9 cellular contexts compared by ENCODE assay signal in the genomic region with DNA sequence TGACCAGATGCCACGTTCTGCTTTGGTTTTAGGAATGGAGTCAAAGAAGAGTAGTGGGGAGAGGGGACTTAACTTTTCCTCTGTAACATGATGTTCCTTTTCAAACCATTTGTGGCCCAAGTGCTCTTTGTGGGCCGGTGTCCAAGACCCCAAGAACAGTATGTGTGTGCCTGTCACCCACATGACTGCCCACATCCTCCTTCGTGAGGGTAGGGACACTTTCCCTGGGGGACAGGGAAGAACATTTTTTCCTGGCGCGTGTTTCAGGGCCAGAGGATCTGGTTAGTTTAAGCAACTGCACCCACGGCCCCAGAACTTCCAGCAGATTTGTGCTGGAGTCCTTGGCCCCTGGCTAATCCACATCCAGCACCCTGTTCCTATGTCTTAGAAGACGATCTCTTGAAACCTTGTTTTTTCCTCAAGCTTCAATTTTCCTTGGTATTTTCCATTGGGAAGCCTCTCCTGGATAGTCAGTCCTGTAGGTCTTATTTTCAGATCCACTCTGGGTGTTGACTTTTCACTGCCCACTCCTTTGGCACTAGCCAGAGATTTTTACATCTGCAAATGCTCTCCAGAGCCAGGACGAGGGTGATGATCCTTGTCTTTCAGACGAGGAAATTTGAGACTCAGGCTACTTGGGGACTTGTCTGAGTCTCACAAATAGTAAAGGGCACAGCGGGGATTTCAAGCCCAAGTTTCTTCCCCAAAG. TPM values are rescaled to one million over a fixed set of nuclear protein-coding genes. Genes with fewer than 3 reads are reported as not detected.
A peak's percentile ranks its signal among the peaks of the same experiment; 100 is the strongest.
DNase-seq lines count a peak whose midpoint lies in the region; ATAC-seq, FAIRE-seq and TF ChIP-seq lines count a peak whose summit lies in the region.
"Had no signal": no experiment of that assay in that cellular context is flagged by ENCODE, and none has a peak within 500 bp of the region (broad histone marks: within the 10 kb centered on the region; RNA-seq: fewer than 3 reads in every experiment).

No MANE protein-coding gene starts in this region.

- H3K27me3 ChIP-seq in endodermal cell (ENCODE audit: control insufficient read depth, insufficient read depth, low read length, poor library complexity, severe bottlenecking) (no peaks in the 10 kb centered on the region), SK-N-SH (ENCODE audit: insufficient read depth) (no peaks in the 10 kb centered on the region)

- WGBS in A549 (ENCODE audit: missing lambda C conversion rate), result 93% methylated on average over 10 of the region's 10 CpGs
- 93 to 94% methylated on average over 10 of the region's 10 CpGs for WGBS in endodermal cell (ENCODE audit: insufficient coverage in 1 of 2, insufficient read length in 1 of 2), 2 experiments
- WGBS in SK-N-SH (ENCODE audit: low lambda C conversion rate), result 93% methylated on average over 10 of the region's 10 CpGs

- H3K27ac Mint-ChIP-seq in IgD-negative memory B cell, result peak overlapping the region; percentile 96 to 100 (median 100)
- peak overlapping the region; percentile 67 for H3K27ac Mint-ChIP-seq in endodermal cell
- peak overlapping the region; percentile 76 to 87 (median 76) for H3K27ac Mint-ChIP-seq in nephron

- H2AFZ ChIP-seq in SK-N-SH (ENCODE audit: low read depth), result no peak overlapping the region

- H3K4me1 ChIP-seq in A549 (no peaks in the 10 kb centered on the region), endodermal cell (ENCODE audit: control insufficient read depth, insufficient read depth, low read length) (peaks cover 7% of the 10 kb centered on the region), SK-N-SH (ENCODE audit: control insufficient read depth in 1 of 2, insufficient read depth in 2 of 2, low read depth in 1 of 2, low read length in 1 of 2) (no peaks in the 10 kb centered on the region)

- peaks cover 6% of the 10 kb centered on the region for H3K36me3 Mint-ChIP-seq in IgD-negative memory B cell
- H3K36me3 Mint-ChIP-seq in endodermal cell (ENCODE audit: low read depth), result peaks cover 88% of the 10 kb centered on the region
- H3K36me3 Mint-ChIP-seq in nephron (ENCODE audit: low read depth), result peaks cover 90% of the 10 kb centered on the region

- POLR2A ChIA-PET in A549 (lab: Yijun Ruan, JAX) (interaction anchor here (1.1 kb wide), 1 partner anchor 35 kb away, joined by 3 read pairs; the partner anchor contains the start of gene HNRNPUL1), SK-N-SH (lab: Yijun Ruan, JAX) (no interaction called here)

- CTCF ChIA-PET in A549 (lab: Yijun Ruan, JAX) (interaction anchor here (0.6 to 29.1 kb wide), 11 partner anchors 3 to 365 kb away, joined by 3 to 598 read pairs (median 14); partner anchors contain the start of genes CCDC97 and HNRNPUL1), SK-N-SH (lab: Yijun Ruan, JAX) (interaction anchor here (1.0 to 12.4 kb wide), 3 partner anchors 8 to 35 kb away, joined by 3 to 105 read pairs (median 3); partner anchors contain the start of genes CCDC97 and HNRNPUL1)

- H3K4me3 Mint-ChIP-seq in IgD-negative memory B cell, result peak overlapping the region in 2 of 4 donors; percentile 68 to 78
- no peak overlapping the region for H3K4me3 Mint-ChIP-seq in endodermal cell
- peak overlapping the region in 1 of 3 experiments; percentile 48 for H3K4me3 Mint-ChIP-seq in nephron

- H3K4me2 ChIP-seq in A549 (no peak overlapping the region), SK-N-SH (no peak overlapping the region)

- peak overlapping the region; percentile 54 for H3K9ac ChIP-seq in endodermal cell (ENCODE audit: extremely low read depth, low read length, poor library complexity, severe bottlenecking)
- no peak overlapping the region for H3K9ac ChIP-seq in SK-N-SH

- peaks cover 51 to 62% (median 58%) of the 10 kb centered on the region in 3 donors for H3K4me1 Mint-ChIP-seq in IgD-negative memory B cell
- peaks cover 6% of the 10 kb centered on the region for H3K4me1 Mint-ChIP-seq in endodermal cell
- peaks cover 42% of the 10 kb centered on the region for H3K4me1 Mint-ChIP-seq in nephron

- DNase-seq in A549 (ENCODE audit: low read depth in 1 of 2, low spot score in 1 of 2), result no peak
- DNase-seq in endodermal cell, result no peak
- no peak for DNase-seq in LoVo (ENCODE audit: low spot score)
- DNase-seq in SK-N-SH, result no peak
- DNase-seq in RCC 7860 (ENCODE audit: low spot score), result no peak
- DNase-seq: OCI-M1 had no signal

- H3K9me3 ChIP-seq in A549 (no peaks in the 10 kb centered on the region), endodermal cell (ENCODE audit: control insufficient read depth, low read length) (no peaks in the 10 kb centered on the region), SK-N-SH (no peaks in the 10 kb centered on the region)

- TF ChIP-seq EP300 in A549 (IDR thresholded peaks at IDR 0.05) (no peak), SK-N-SH (IDR thresholded peaks at IDR 0.05; ENCODE audit: borderline replicate concordance in 1 of 2, low read depth in 1 of 2, low read length in 1 of 2) (no peak)

- H3K9me3 Mint-ChIP-seq in IgD-negative memory B cell (no peaks in the 10 kb centered on the region), endodermal cell (no peaks in the 10 kb centered on the region), nephron (no peaks in the 10 kb centered on the region)

- no peak for TF ChIP-seq CTCF in A549 (IDR thresholded peaks at IDR 0.05)
- no peak for TF ChIP-seq CTCF in endodermal cell (conservative IDR thresholded peaks at IDR 0.05)
- no peak for TF ChIP-seq CTCF in nephron (IDR thresholded peaks at IDR 0.05; ENCODE audit: unreplicated experiment in 3 of 3)
- TF ChIP-seq CTCF in SK-N-SH (IDR thresholded peaks at IDR 0.05), result no peak

- FAIRE-seq in A549 (lab: Jason Lieb, UNC), result peak; percentile 83
- no peak for FAIRE-seq in RCC 7860 (lab: Jason Lieb, UNC)

- peaks cover 17% of the 10 kb centered on the region for H3F3A ChIP-seq in SK-N-SH (replicated peaks; ENCODE audit: insufficient read depth)

- peaks cover 11% of the 10 kb centered on the region; the same call in 1 of the 2 replicates for H3K79me2 ChIP-seq in SK-N-SH (ENCODE audit: insufficient read depth)

- H4K20me1 ChIP-seq in SK-N-SH (ENCODE audit: insufficient read depth), result peaks cover 9% of the 10 kb centered on the region; the same call in 1 of the 2 replicates

- no peak for ATAC-seq in A549
- no peak for ATAC-seq in GM19035 (IDR thresholded peaks at IDR 0.05; ENCODE audit: unreplicated experiment)

- H3K36me3 ChIP-seq in endodermal cell (ENCODE audit: control insufficient read depth, insufficient read depth, low read length) (peaks cover 92% of the 10 kb centered on the region), SK-N-SH (replicated peaks in 1 of 2; ENCODE audit: control insufficient read depth in 1 of 2, insufficient read depth in 2 of 2, low read length in 1 of 2) (peaks cover 65 to 95% of the 10 kb centered on the region in 2 experiments)

- H3K27me3 Mint-ChIP-seq in IgD-negative memory B cell (peaks cover 3% of the 10 kb centered on the region), endodermal cell (ENCODE audit: insufficient read depth) (no peaks in the 10 kb centered on the region), nephron (ENCODE audit: low read depth) (no peaks in the 10 kb centered on the region)

- no peaks in the 10 kb centered on the region for H3K9me2 ChIP-seq in SK-N-SH

- no peak for TF ChIP-seq POLR2A in A549 (IDR thresholded peaks at IDR 0.05; ENCODE audit: low read length)

- H3K27ac ChIP-seq in A549 (no peak overlapping the region), endodermal cell (ENCODE audit: low read depth, low read length) (no peak overlapping the region), SK-N-SH (ENCODE audit: low read depth in 2 of 2, low read length in 1 of 2) (peak overlapping the region in 1 of 2 experiments; percentile 80; a peak in 2 of 4 replicates)

- TF ChIP-seq RAD21 in A549 (conservative IDR thresholded peaks at IDR 0.05 in 1 of 2, IDR thresholded peaks at IDR 0.05 in 1 of 2) (no peak), SK-N-SH (IDR thresholded peaks at IDR 0.05; ENCODE audit: low read length) (no peak)

- H3K4me3 ChIP-seq in A549, result no peak overlapping the region
- no peak overlapping the region for H3K4me3 ChIP-seq in endodermal cell (ENCODE audit: low read length)
- H3K4me3 ChIP-seq in SK-N-SH (ENCODE audit: low read depth in 2 of 2, low read length in 1 of 2), result no peak overlapping the region

RNA-seq across cellular contexts. Expression of gene CCDC97, which starts 10.8 kb away (rescaled TPM):
- polyA plus RNA-seq in A549 (2011; rRNA removed), result 18.7 and 21.4 TPM in 2 replicates
- polyA plus RNA-seq in A549 (2012; cell fraction: cytosol; rRNA removed), result 18.9 and 24.5 TPM in 2 replicates
- polyA plus RNA-seq in A549 (2012; cell fraction: nucleus; rRNA removed), result 27.6 and 37.7 TPM in 2 replicates
- 26.8 to 29.2 TPM (median 27.6 TPM) in 3 replicates for polyA plus RNA-seq in A549 (2017; fragmentation: RNase III; extraction: RNeasy Plus Mini Kit Qiagen cat#74134 plus additional on column Dnase treatment)
- polyA minus RNA-seq in A549 (2011; rRNA and poly(A)+ RNA removed), result 26.4 and 31.9 TPM in 2 replicates
- polyA plus RNA-seq in IgD-negative memory B cell, result 34.5 TPM
- 10 to 100 TPM; 38.4 to 44.6 TPM for total RNA-seq in endodermal cell
- polyA plus RNA-seq in endodermal cell (2013, experiment 1 of 2), result 33.6 TPM
- polyA plus RNA-seq in endodermal cell (2013, experiment 2 of 2), result 29.5 TPM
- polyA plus RNA-seq in SK-N-SH (2012; rRNA removed), result 8.7 and 9.6 TPM in 2 replicates
- polyA plus RNA-seq in SK-N-SH (2012; cell fraction: cytosol; rRNA removed), result 5.3 and 6.8 TPM in 2 replicates
- polyA plus RNA-seq in SK-N-SH (2012; cell fraction: nucleus; rRNA removed), result 11.7 and 13.7 TPM in 2 replicates

RNA-seq across cellular contexts. Expression of gene HNRNPUL1, which starts 35.0 kb away (rescaled TPM):
- polyA plus RNA-seq in A549 (2011; rRNA removed), result 89.5 and 117 TPM in 2 replicates
- 77.4 and 104 TPM in 2 replicates for polyA plus RNA-seq in A549 (2012; cell fraction: cytosol; rRNA removed)
- polyA plus RNA-seq in A549 (2012; cell fraction: nucleus; rRNA removed), result 94.8 and 133 TPM in 2 replicates
- polyA plus RNA-seq in A549 (2017; fragmentation: RNase III; extraction: RNeasy Plus Mini Kit Qiagen cat#74134 plus additional on column Dnase treatment), result 272 to 278 TPM (median 273 TPM) in 3 replicates
- polyA minus RNA-seq in A549 (2011; rRNA and poly(A)+ RNA removed), result 118 and 124 TPM in 2 replicates
- polyA plus RNA-seq in IgD-negative memory B cell, result 80.9 TPM
- total RNA-seq in endodermal cell, result 100 to 1,000 TPM; 211 to 225 TPM
- 216 TPM for polyA plus RNA-seq in endodermal cell (2013, experiment 1 of 2)
- 207 TPM for polyA plus RNA-seq in endodermal cell (2013, experiment 2 of 2)
- 34.2 and 41.5 TPM in 2 replicates for polyA plus RNA-seq in SK-N-SH (2012; rRNA removed)
- 32.5 and 33.9 TPM in 2 replicates for polyA plus RNA-seq in SK-N-SH (2012; cell fraction: cytosol; rRNA removed)
- 35.8 and 43.2 TPM in 2 replicates for polyA plus RNA-seq in SK-N-SH (2012; cell fraction: nucleus; rRNA removed)

RNA-seq across cellular contexts. Expression of gene TGFB1, which starts 54.5 kb away (rescaled TPM):
- 6.0 and 13.2 TPM in 2 replicates for polyA plus RNA-seq in A549 (2011; rRNA removed)
- 21.3 and 30.8 TPM in 2 replicates for polyA plus RNA-seq in A549 (2012; cell fraction: cytosol; rRNA removed)
- 70.8 and 74.9 TPM in 2 replicates for polyA plus RNA-seq in A549 (2012; cell fraction: nucleus; rRNA removed)
- polyA plus RNA-seq in A549 (2017; fragmentation: RNase III; extraction: RNeasy Plus Mini Kit Qiagen cat#74134 plus additional on column Dnase treatment), result 63.4 to 86.4 TPM (median 83.2 TPM) in 3 replicates
- polyA minus RNA-seq in A549 (2011; rRNA and poly(A)+ RNA removed), result 24.8 and 51.1 TPM in 2 replicates
- polyA plus RNA-seq in IgD-negative memory B cell, result 49.3 TPM
- 10 to 100 TPM; 56.3 to 60.1 TPM for total RNA-seq in endodermal cell
- 21.7 TPM for polyA plus RNA-seq in endodermal cell (2013, experiment 1 of 2)
- 26.9 TPM for polyA plus RNA-seq in endodermal cell (2013, experiment 2 of 2)
- 13.5 and 25.5 TPM in 2 replicates for polyA plus RNA-seq in SK-N-SH (2012; rRNA removed)
- 13.0 and 21.4 TPM in 2 replicates for polyA plus RNA-seq in SK-N-SH (2012; cell fraction: cytosol; rRNA removed)
- polyA plus RNA-seq in SK-N-SH (2012; cell fraction: nucleus; rRNA removed), result 75.1 and 149 TPM in 2 replicates
